Comparison of ENCODE assay signal across 12 cellular contexts in the genomic region with DNA sequence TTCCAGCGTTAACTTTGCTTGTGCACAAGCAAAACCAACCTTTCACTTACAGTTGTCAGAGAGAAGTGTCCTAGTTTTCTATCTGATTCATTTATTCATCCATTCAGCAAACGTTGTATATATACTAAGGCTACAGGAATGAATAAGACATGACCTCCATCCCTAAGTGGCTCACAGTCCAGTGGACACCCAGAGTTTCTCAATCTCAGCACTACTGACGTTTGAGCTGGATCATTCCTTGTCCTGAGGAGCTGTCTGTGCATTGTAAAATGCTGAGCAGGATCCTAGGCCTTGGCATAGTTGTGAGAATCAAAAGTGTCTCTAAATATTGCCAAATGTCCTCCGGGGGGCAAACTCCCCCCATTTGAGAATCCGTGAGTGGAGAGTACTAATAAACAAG.
DNase-seq lines count a peak whose midpoint lies in the region; ATAC-seq and TF ChIP-seq lines count a peak whose summit lies in the region.
"Had no signal": no experiment of that assay in that cellular context is flagged by ENCODE, and none has a peak within 500 bp of the region (broad histone marks: within the 10 kb centered on the region; RNA-seq: fewer than 3 reads in every experiment).

No MANE protein-coding gene starts in this region.

- POLR2A ChIA-PET in activated CD4-positive, alpha-beta T cell treated with anti-CD3 and anti-CD28 coated beads for 36 hours (lab: Charles Lee) = no interaction called here

- TF ChIP-seq CTCF in cardiac fibroblast (IDR thresholded peaks at IDR 0.05; ENCODE audit: low read depth, low read length) (no peak), fibroblast of villous mesenchyme (IDR thresholded peaks at IDR 0.05; ENCODE audit: insufficient read depth, low read depth, low read length) (no peak), chondrocyte (IDR thresholded peaks at IDR 0.05) (no peak)

- H3K36me3 Mint-ChIP-seq in chondrocyte (ENCODE audit: low read depth) = no peaks in the 10 kb centered on the region
- no peaks in the 10 kb centered on the region for H3K36me3 Mint-ChIP-seq in activated CD4-positive, alpha-beta T cell treated with anti-CD3 and anti-CD28 coated beads for 36 hours (ENCODE audit: low read depth)

- H3K4me1 Mint-ChIP-seq in chondrocyte (ENCODE audit: low read depth) = no peaks in the 10 kb centered on the region
- no peaks in the 10 kb centered on the region for H3K4me1 Mint-ChIP-seq in activated CD4-positive, alpha-beta T cell treated with anti-CD3 and anti-CD28 coated beads for 36 hours

- H3K27ac Mint-ChIP-seq in chondrocyte (ENCODE audit: unreplicated experiment) = no peak overlapping the region
- no peak overlapping the region for H3K27ac Mint-ChIP-seq in activated CD4-positive, alpha-beta T cell treated with anti-CD3 and anti-CD28 coated beads for 36 hours

- no peaks in the 10 kb centered on the region for H3K27me3 Mint-ChIP-seq in chondrocyte (ENCODE audit: low read depth)
- H3K27me3 Mint-ChIP-seq in activated CD4-positive, alpha-beta T cell treated with anti-CD3 and anti-CD28 coated beads for 36 hours = peaks cover 18% of the 10 kb centered on the region

- intact Hi-C loops in activated CD4-positive, alpha-beta T cell treated with anti-CD3 and anti-CD28 coated beads for 36 hours (cut with DNase I, micrococcal nuclease) = no loop called here

- no peaks in the 10 kb centered on the region for H3K9me3 Mint-ChIP-seq in chondrocyte (ENCODE audit: low read depth)
- peaks cover 8% of the 10 kb centered on the region for H3K9me3 Mint-ChIP-seq in activated CD4-positive, alpha-beta T cell treated with anti-CD3 and anti-CD28 coated beads for 36 hours (ENCODE audit: low read depth)

- ATAC-seq in GM19023 (IDR thresholded peaks at IDR 0.05; ENCODE audit: unreplicated experiment) = no peak
- ATAC-seq in GM21381 (IDR thresholded peaks at IDR 0.05; ENCODE audit: unreplicated experiment) = no peak
- ATAC-seq in activated CD4-positive, alpha-beta T cell treated with anti-CD3 and anti-CD28 coated beads for 36 hours = no peak

- no peak overlapping the region for H3K4me3 Mint-ChIP-seq in chondrocyte (ENCODE audit: unreplicated experiment)
- H3K4me3 Mint-ChIP-seq in activated CD4-positive, alpha-beta T cell treated with anti-CD3 and anti-CD28 coated beads for 36 hours = no peak overlapping the region

- H3K4me3 ChIP-seq in cardiac fibroblast (replicated peaks in 1 of 2; ENCODE audit: low read depth in 2 of 2, low read length in 2 of 2) = no peak overlapping the region
- no peak overlapping the region for H3K4me3 ChIP-seq in fibroblast of villous mesenchyme (ENCODE audit: low read depth, low read length)
- H3K4me3 ChIP-seq: BLaER1, MG63, SJSA1 had no signal

- CTCF ChIA-PET in activated CD4-positive, alpha-beta T cell treated with anti-CD3 and anti-CD28 coated beads for 36 hours (lab: Charles Lee) = interaction anchor here (0.6 kb wide), 1 partner anchor 340 kb away, joined by 3 read pairs; no protein-coding TSS in a partner anchor

- DNase-seq in EL (peak; percentile 23), cardiac fibroblast (ENCODE audit: low read depth in 2 of 2) (peak; percentile 35 to 41), fibroblast of villous mesenchyme (ENCODE audit: low read depth) (peak; percentile 88), chondrocyte (ENCODE audit: low spot score) (no peak)
- DNase-seq in activated CD4-positive, alpha-beta T cell treated with anti-CD3 and anti-CD28 coated beads for 36 hours = no peak
- DNase-seq: DMS 273 treated with DMSO at 0.1 percent for 48 hours, MG63, NCI-H1092 had no signal

Comparison
In these comparisons a context has a peak if more than half of its experiments do, and no peak if none do; other contexts are left out.
1. DNase-seq: peak in EL (single experiment), cardiac fibroblast (2 of 2) and fibroblast of villous mesenchyme (single experiment); none in chondrocyte (single experiment) and activated CD4-positive, alpha-beta T cell treated with anti-CD3 and anti-CD28 coated beads for 36 hours (single experiment).